Comparison of ENCODE assay signal across 1 cellular context in the genomic region with DNA sequence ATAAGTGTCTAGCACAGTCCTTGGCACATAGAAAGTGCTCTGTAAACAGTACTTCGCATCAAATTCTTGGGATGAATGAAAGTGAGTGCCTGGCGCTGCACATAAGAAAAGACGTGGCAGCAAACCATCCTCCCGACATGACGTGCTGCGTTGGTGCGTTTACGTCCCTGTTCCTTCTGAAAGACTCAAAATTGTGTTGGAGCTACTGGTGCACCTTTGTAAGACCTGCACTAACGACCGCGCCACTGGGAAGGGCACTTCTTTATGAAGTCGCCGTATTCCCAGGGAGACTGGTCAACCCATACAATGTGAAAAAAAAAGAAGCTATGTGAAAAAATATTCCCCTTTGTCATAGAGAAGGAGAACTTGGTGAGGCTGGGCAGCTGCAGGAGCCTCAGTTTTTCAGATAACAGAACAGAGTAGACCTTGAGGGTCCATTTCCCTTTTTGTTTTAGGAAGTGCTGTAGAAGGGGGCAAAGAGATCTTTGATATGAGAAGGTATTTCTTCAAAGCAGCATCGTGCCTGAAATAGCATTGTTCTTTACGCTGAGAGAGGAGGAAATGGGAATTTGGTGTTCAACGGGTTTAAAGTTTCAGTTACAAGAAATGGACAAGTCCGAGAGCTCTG.
TF ChIP-seq lines count a peak whose summit lies in the region.

No MANE protein-coding gene starts in this region.

TF ChIP-seq in GM23338, 12 proteins besides CTCF, POLR2A, EP300 and RAD21 (continued from another document):
- TF ChIP-seq CREB1 (CRISPR knock-in tag; IDR thresholded peaks at IDR 0.05; ENCODE audit: low read depth) (no peak), POLR2AphosphoS5 (IDR thresholded peaks at IDR 0.05; ENCODE audit: low read depth) (no peak)
